1 cellular context compared by ENCODE assay signal in the genomic region with DNA sequence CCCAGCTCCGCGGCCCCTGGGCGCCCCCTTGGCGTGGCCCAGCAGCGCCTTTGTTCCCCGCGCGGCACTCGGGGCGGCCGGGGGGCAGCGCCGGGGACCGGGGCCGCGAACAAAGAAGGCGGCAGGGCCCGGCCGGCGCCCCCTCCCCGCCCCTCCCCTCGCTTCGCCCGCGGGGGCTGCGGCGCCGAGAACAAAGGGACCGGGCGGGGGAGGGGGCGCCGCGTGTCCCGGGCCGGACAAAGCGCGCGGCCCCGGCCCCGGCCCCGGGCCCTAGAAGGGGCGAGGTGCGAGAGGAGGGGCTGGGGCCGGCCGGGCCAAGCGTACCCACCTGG.
TF ChIP-seq lines count a peak whose summit lies in the region.

No MANE protein-coding gene starts in this region.

TF ChIP-seq in neural cell, 6 proteins besides CTCF, POLR2A, EP300 and RAD21 (continued from another document):
- TF ChIP-seq, protein P1, sequence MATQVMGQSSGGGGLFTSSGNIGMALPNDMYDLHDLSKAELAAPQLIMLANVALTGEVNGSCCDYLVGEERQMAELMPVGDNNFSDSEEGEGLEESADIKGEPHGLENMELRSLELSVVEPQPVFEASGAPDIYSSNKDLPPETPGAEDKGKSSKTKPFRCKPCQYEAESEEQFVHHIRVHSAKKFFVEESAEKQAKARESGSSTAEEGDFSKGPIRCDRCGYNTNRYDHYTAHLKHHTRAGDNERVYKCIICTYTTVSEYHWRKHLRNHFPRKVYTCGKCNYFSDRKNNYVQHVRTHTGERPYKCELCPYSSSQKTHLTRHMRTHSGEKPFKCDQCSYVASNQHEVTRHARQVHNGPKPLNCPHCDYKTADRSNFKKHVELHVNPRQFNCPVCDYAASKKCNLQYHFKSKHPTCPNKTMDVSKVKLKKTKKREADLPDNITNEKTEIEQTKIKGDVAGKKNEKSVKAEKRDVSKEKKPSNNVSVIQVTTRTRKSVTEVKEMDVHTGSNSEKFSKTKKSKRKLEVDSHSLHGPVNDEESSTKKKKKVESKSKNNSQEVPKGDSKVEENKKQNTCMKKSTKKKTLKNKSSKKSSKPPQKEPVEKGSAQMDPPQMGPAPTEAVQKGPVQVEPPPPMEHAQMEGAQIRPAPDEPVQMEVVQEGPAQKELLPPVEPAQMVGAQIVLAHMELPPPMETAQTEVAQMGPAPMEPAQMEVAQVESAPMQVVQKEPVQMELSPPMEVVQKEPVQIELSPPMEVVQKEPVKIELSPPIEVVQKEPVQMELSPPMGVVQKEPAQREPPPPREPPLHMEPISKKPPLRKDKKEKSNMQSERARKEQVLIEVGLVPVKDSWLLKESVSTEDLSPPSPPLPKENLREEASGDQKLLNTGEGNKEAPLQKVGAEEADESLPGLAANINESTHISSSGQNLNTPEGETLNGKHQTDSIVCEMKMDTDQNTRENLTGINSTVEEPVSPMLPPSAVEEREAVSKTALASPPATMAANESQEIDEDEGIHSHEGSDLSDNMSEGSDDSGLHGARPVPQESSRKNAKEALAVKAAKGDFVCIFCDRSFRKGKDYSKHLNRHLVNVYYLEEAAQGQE (IDR thresholded peaks at IDR 0.05; ENCODE audit: borderline replicate concordance): no peak
